ENCODE assay signal across 12 cellular contexts in genomic region chr17:80187493-80187892, GRCh38. TPM values are rescaled to one million over a fixed set of nuclear protein-coding genes. Genes with fewer than 3 reads are reported as not detected.
DNase-seq lines count a peak whose midpoint lies in the region; FAIRE-seq and TF ChIP-seq lines count a peak whose summit lies in the region.
"Had no signal": no experiment of that assay in that cellular context is flagged by ENCODE, and none has a peak within 500 bp of the region (broad histone marks: within the 10 kb centered on the region; RNA-seq: fewer than 3 reads in every experiment).

No MANE protein-coding gene starts in this region.

- H3K4me1 ChIP-seq in keratinocyte (ENCODE audit: control insufficient read depth, extremely low read depth, insufficient read depth, low read length) (peaks cover 34% of the 10 kb centered on the region), skeletal muscle tissue (ENCODE audit: control insufficient read depth in 3 of 3, insufficient read depth in 3 of 3, low read length in 3 of 3) (peaks cover 15 to 25% (median 20%) of the 10 kb centered on the region in 3 donors)
- H3K4me1 ChIP-seq: HAP-1 had no signal

- peaks cover 2% of the 10 kb centered on the region for H3K9me1 ChIP-seq in keratinocyte (ENCODE audit: control insufficient read depth, extremely low read depth, insufficient read depth, low read length)

- H3K9me3 ChIP-seq in keratinocyte (ENCODE audit: control insufficient read depth, low read depth, low read length), result no peaks in the 10 kb centered on the region
- no peaks in the 10 kb centered on the region for H3K9me3 ChIP-seq in skeletal muscle tissue (ENCODE audit: control insufficient read depth in 3 of 3, low read length in 3 of 3)
- H3K9me3 ChIP-seq: HAP-1 had no signal

- peak overlapping the region; percentile 32 to 71 (median 61) for H3K4me3 ChIP-seq in keratinocyte (ENCODE audit: control insufficient read depth in 2 of 3, extremely low read depth in 1 of 3, insufficient read depth in 2 of 3, low read depth in 1 of 3, low read length in 3 of 3)
- peak overlapping the region in 2 of 3 donors; percentile 42 to 48 for H3K4me3 ChIP-seq in skeletal muscle tissue (ENCODE audit: low read length in 3 of 3)
- H3K4me3 ChIP-seq: HAP-1 had no signal

- H3K27ac ChIP-seq in keratinocyte (ENCODE audit: control insufficient read depth, insufficient read depth, low read length) (peak overlapping the region; percentile 83), skeletal muscle tissue (ENCODE audit: low read depth, low read length) (peak overlapping the region; percentile 39)

- peaks cover 10% of the 10 kb centered on the region for H3K27me3 ChIP-seq in keratinocyte (ENCODE audit: control insufficient read depth, extremely low read depth, insufficient read depth, low read length)
- peaks cover 6 to 31% (median 14%) of the 10 kb centered on the region in 3 donors for H3K27me3 ChIP-seq in skeletal muscle tissue (ENCODE audit: control insufficient read depth in 3 of 3, insufficient read depth in 3 of 3, low read length in 3 of 3)

- DNase-seq in EH (ENCODE audit: low read depth), result peak; percentile 37
- peak; percentile 13 for DNase-seq in astrocyte of the hippocampus (ENCODE audit: low read depth, low spot score)
- no peak for DNase-seq in keratinocyte (ENCODE audit: low read depth, low spot score)
- no peak for DNase-seq in central memory CD4-positive, alpha-beta T cell
- no peak for DNase-seq in effector CD4-positive, alpha-beta T cell
- no peak for DNase-seq in cerebellar nuclear complex (lab: John Stamatoyannopoulos, UW)
- DNase-seq in activated T-cell treated with anti-CD3 and anti-CD28 coated beads, Interleukin-2, amount 50 U/mL, for 48 hours, result no peak
- DNase-seq: activated naive CD4-positive, alpha-beta T cell treated with Interleukin-2 at 50 U/mL for 16 hours; NCI-H1930; substantia nigra had no signal

- H3K4me2 ChIP-seq in keratinocyte (ENCODE audit: control insufficient read depth, extremely low read depth, insufficient read depth, low read depth, low read length), result peak overlapping the region; percentile 100

- H3K79me2 ChIP-seq in keratinocyte (ENCODE audit: control insufficient read depth, insufficient read depth, low read length), result no peaks in the 10 kb centered on the region

- peak overlapping the region; percentile 89 for H2AFZ ChIP-seq in keratinocyte (ENCODE audit: control insufficient read depth, low read length)

- no peak for TF ChIP-seq CTCF in keratinocyte (optimal IDR thresholded peaks at IDR 0.05 in 1 of 3, IDR thresholded peaks at IDR 0.05 in 1 of 3, conservative IDR thresholded peaks at IDR 0.05 in 1 of 3; ENCODE audit: extremely low read depth in 1 of 3, insufficient read depth in 2 of 3, low read length in 3 of 3)

- H3K36me3 ChIP-seq in keratinocyte (ENCODE audit: control insufficient read depth in 2 of 2, extremely low read depth in 1 of 2, insufficient read depth in 2 of 2, low read length in 2 of 2) (no peaks in the 10 kb centered on the region), skeletal muscle tissue (ENCODE audit: control insufficient read depth in 3 of 3, insufficient read depth in 3 of 3, low read length in 3 of 3) (no peaks in the 10 kb centered on the region)
- H3K36me3 ChIP-seq: HAP-1 had no signal

- H3K9ac ChIP-seq in keratinocyte (ENCODE audit: control insufficient read depth, extremely low read depth, insufficient read depth, low read length) (peak overlapping the region; percentile 77), skeletal muscle tissue (ENCODE audit: low read depth in 1 of 3, low read length in 3 of 3) (peak overlapping the region; percentile 3 to 40 (median 29))

- dilution Hi-C loops in keratinocyte (cut with MboI; ENCODE audit: extremely low pct_ligation_motif_present, low sequenced_read_pairs), result no loop called here

- FAIRE-seq in keratinocyte (lab: Jason Lieb, UNC), result no peak

- H4K20me1 ChIP-seq in keratinocyte (ENCODE audit: control insufficient read depth, extremely low read depth, insufficient read depth, low read length), result no peaks in the 10 kb centered on the region

RNA-seq across cellular contexts. Expression of gene CARD14, which starts 17.7 kb away (rescaled TPM):
- polyA plus RNA-seq in keratinocyte, result 0.23 to 1.6 TPM (median 0.49 TPM) in 3 replicates
- polyA plus RNA-seq in keratinocyte (2011; ENCODE audit: low read depth), result 11.9 TPM
- polyA plus RNA-seq in keratinocyte (2011; cell fraction: cytosol; rRNA removed), result 0.23 and 0.57 TPM in 2 replicates
- 1.1 and 2.5 TPM in 2 replicates for polyA plus RNA-seq in keratinocyte (2011; cell fraction: nucleus; rRNA removed)
- 0.40 and 9.8 TPM in 2 replicates for polyA plus RNA-seq in keratinocyte (2012; ENCODE audit: low replicate concordance)
- 0.73 to 0.74 TPM in 2 of 3 replicates, not detected in the other for polyA minus RNA-seq in keratinocyte
- polyA minus RNA-seq in keratinocyte (2011; cell fraction: cytosol; rRNA and poly(A)+ RNA removed), result not detected
- 1.3 and 2.2 TPM in 2 replicates for polyA minus RNA-seq in keratinocyte (2011; cell fraction: nucleus; rRNA and poly(A)+ RNA removed)
- 0.52 TPM for total RNA-seq in skeletal muscle tissue

RNA-seq across cellular contexts. Expression of gene SGSH, which starts 32.6 kb away (rescaled TPM):
- polyA plus RNA-seq in keratinocyte, result 8.9 to 21.5 TPM (median 9.6 TPM) in 3 replicates
- 7.2 TPM for polyA plus RNA-seq in keratinocyte (2011; ENCODE audit: low read depth)
- polyA plus RNA-seq in keratinocyte (2011; cell fraction: cytosol; rRNA removed), result 5.2 and 9.1 TPM in 2 replicates
- polyA plus RNA-seq in keratinocyte (2011; cell fraction: nucleus; rRNA removed), result 89.8 and 106 TPM in 2 replicates
- 11.3 and 23.7 TPM in 2 replicates for polyA plus RNA-seq in keratinocyte (2012; ENCODE audit: low replicate concordance)
- 10.0 to 31.6 TPM (median 10.1 TPM) in 3 replicates for polyA minus RNA-seq in keratinocyte
- 14.4 TPM for polyA minus RNA-seq in keratinocyte (2011; cell fraction: cytosol; rRNA and poly(A)+ RNA removed)
- polyA minus RNA-seq in keratinocyte (2011; cell fraction: nucleus; rRNA and poly(A)+ RNA removed), result 28.7 and 33.2 TPM in 2 replicates
- total RNA-seq in skeletal muscle tissue, result 6.3 TPM

RNA-seq across cellular contexts. Expression of gene SLC26A11, which starts 32.7 kb away (rescaled TPM):
- polyA plus RNA-seq in keratinocyte, result 2.2 to 4.7 TPM (median 3.0 TPM) in 3 replicates
- polyA plus RNA-seq in keratinocyte (2011; ENCODE audit: low read depth), result 2.0 TPM
- polyA plus RNA-seq in keratinocyte (2011; cell fraction: cytosol; rRNA removed), result 1.3 and 2.6 TPM in 2 replicates
- 15.7 and 21.6 TPM in 2 replicates for polyA plus RNA-seq in keratinocyte (2011; cell fraction: nucleus; rRNA removed)
- polyA plus RNA-seq in keratinocyte (2012; ENCODE audit: low replicate concordance), result 3.8 and 5.7 TPM in 2 replicates
- 2.2 to 5.7 TPM (median 3.2 TPM) in 3 replicates for polyA minus RNA-seq in keratinocyte
- polyA minus RNA-seq in keratinocyte (2011; cell fraction: cytosol; rRNA and poly(A)+ RNA removed), result 3.3 TPM
- polyA minus RNA-seq in keratinocyte (2011; cell fraction: nucleus; rRNA and poly(A)+ RNA removed), result 11.2 and 12.5 TPM in 2 replicates
- 7.3 TPM for total RNA-seq in skeletal muscle tissue

RNA-seq across cellular contexts. Expression of gene EIF4A3, which starts 40.6 kb away (rescaled TPM):
- polyA plus RNA-seq in keratinocyte, result 78.9 to 143 TPM (median 125 TPM) in 3 replicates
- polyA plus RNA-seq in keratinocyte (2011; ENCODE audit: low read depth), result 86.2 TPM
- 64.6 and 85.6 TPM in 2 replicates for polyA plus RNA-seq in keratinocyte (2011; cell fraction: cytosol; rRNA removed)
- polyA plus RNA-seq in keratinocyte (2011; cell fraction: nucleus; rRNA removed), result 109 and 121 TPM in 2 replicates
- polyA plus RNA-seq in keratinocyte (2012; ENCODE audit: low replicate concordance), result 91.3 and 155 TPM in 2 replicates
- 38.2 to 96.6 TPM (median 66.7 TPM) in 3 replicates for polyA minus RNA-seq in keratinocyte
- 51.2 TPM for polyA minus RNA-seq in keratinocyte (2011; cell fraction: cytosol; rRNA and poly(A)+ RNA removed)
- polyA minus RNA-seq in keratinocyte (2011; cell fraction: nucleus; rRNA and poly(A)+ RNA removed), result 43.3 and 64.2 TPM in 2 replicates
- 71.5 TPM for total RNA-seq in skeletal muscle tissue

Comparison
In these comparisons a context has a peak if more than half of its experiments do, and no peak if none do; other contexts are left out.
1. DNase-seq: peak in EH (single experiment) and astrocyte of the hippocampus (single experiment); none in keratinocyte (single experiment), central memory CD4-positive, alpha-beta T cell (single experiment), effector CD4-positive, alpha-beta T cell (single experiment), cerebellar nuclear complex (0 of 2) and activated T-cell treated with anti-CD3 and anti-CD28 coated beads, Interleukin-2, amount 50 U/mL, for 48 hours (0 of 2).